15 cellular contexts compared by ENCODE assay signal in the genomic region with DNA sequence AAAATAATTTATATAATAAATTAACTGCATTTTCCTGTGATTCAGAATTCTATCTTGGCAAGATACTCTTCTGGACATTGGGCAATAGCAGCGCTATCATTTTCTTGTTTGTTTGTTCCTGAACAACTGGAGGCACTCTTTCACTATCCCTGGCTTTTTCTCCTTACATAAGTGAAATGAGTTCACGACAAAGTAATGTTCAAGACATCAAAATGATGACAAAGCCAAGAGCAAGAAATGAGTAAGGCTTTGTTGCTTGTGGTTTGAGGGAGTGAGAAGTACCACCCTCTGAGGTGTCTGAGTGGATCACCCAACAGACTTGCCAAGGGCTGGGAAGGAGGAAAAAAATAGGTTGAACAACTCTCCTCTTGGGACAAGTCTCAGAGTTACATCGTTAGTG.
DNase-seq lines count a peak whose midpoint lies in the region; ATAC-seq and TF ChIP-seq lines count a peak whose summit lies in the region.
"Had no signal": no experiment of that assay in that cellular context is flagged by ENCODE, and none has a peak within 500 bp of the region (broad histone marks: within the 10 kb centered on the region; RNA-seq: fewer than 3 reads in every experiment).

No MANE protein-coding gene starts in this region.

- DNase-seq in Daoy (ENCODE audit: low read depth) (peak; percentile 84), MG63 (peak; percentile 67), dermis microvascular lymphatic vessel endothelial cell (ENCODE audit: low read depth in 2 of 2) (peak; percentile 12 to 14), nephron progenitor cell (no peak), T-helper 2 cell (no peak), uterus (no peak), Calu3 (no peak)
- DNase-seq: activated CD8-positive, alpha-beta memory T cell treated with anti-CD3 and anti-CD28 coated beads, Interleukin-2, amount 10 ng/mL, durations not matched to agents 7 days and 5 days; activated naive CD8-positive, alpha-beta T cell treated with anti-CD3 and anti-CD28 coated beads, Interleukin-2, amount 10 ng/mL, durations not matched to agents 7 days and 5 days; NCI-H1436 treated with DMSO at 0.1 percent for 48 hours; NCI-H748 treated with DMSO at 0.1 percent for 48 hours; SHP77 treated with DMSO at 0.1 percent for 48 hours had no signal

- CTCF ChIA-PET in Calu3 (lab: Charles Lee), result no interaction called here

- H3K9me3 ChIP-seq in MG63 (no peaks in the 10 kb centered on the region; the same call in 1 of the 2 replicates), uterus (no peaks in the 10 kb centered on the region)
- H3K9me3 ChIP-seq: prostate gland had no signal

- BruUV-seq in Calu3 (replicated peaks; lab: Mats Ljungman, UMichigan), result no TSS peak

- no peak overlapping the region for H3K4me3 Mint-ChIP-seq in nephron progenitor cell
- no peak overlapping the region for H3K4me3 Mint-ChIP-seq in Calu3 (ENCODE audit: low read depth, unreplicated experiment)
- H3K4me3 Mint-ChIP-seq: activated CD8-positive, alpha-beta memory T cell treated with anti-CD3 and anti-CD28 coated beads, Interleukin-2, amount 10 ng/mL, durations not matched to agents 7 days and 5 days; activated naive CD8-positive, alpha-beta T cell treated with anti-CD3 and anti-CD28 coated beads, Interleukin-2, amount 10 ng/mL, durations not matched to agents 7 days and 5 days had no signal

- H3K27ac ChIP-seq in uterus, result no peak overlapping the region
- H3K27ac ChIP-seq: prostate gland, VCaP had no signal

- H3K4me1 Mint-ChIP-seq in nephron progenitor cell (peaks cover 15% of the 10 kb centered on the region), Calu3 (ENCODE audit: low read depth, unreplicated experiment) (peaks cover 16% of the 10 kb centered on the region)
- H3K4me1 Mint-ChIP-seq: activated CD8-positive, alpha-beta memory T cell treated with anti-CD3 and anti-CD28 coated beads, Interleukin-2, amount 10 ng/mL, durations not matched to agents 7 days and 5 days; activated naive CD8-positive, alpha-beta T cell treated with anti-CD3 and anti-CD28 coated beads, Interleukin-2, amount 10 ng/mL, durations not matched to agents 7 days and 5 days had no signal

- no peak for TF ChIP-seq POLR2A in uterus (IDR thresholded peaks at IDR 0.05)

- ATAC-seq in HG03159 (IDR thresholded peaks at IDR 0.05; ENCODE audit: unreplicated experiment), result no peak
- ATAC-seq: activated CD8-positive, alpha-beta memory T cell treated with anti-CD3 and anti-CD28 coated beads, Interleukin-2, amount 10 ng/mL, durations not matched to agents 7 days and 5 days had no signal

- H3K4me1 ChIP-seq in uterus, result no peaks in the 10 kb centered on the region
- H3K4me1 ChIP-seq: prostate gland had no signal

- intact Hi-C loops in uterus (cut with DNase I; ENCODE audit: low total_unique reads), result no loop called here
- intact Hi-C loops in Calu3 (cut with micrococcal nuclease; ENCODE audit: unreplicated experiment), result no loop called here

- H3K27me3 ChIP-seq in MG63, result no peaks in the 10 kb centered on the region
- no peaks in the 10 kb centered on the region for H3K27me3 ChIP-seq in uterus

- H3K36me3 Mint-ChIP-seq in nephron progenitor cell (ENCODE audit: low read depth), result no peaks in the 10 kb centered on the region
- H3K36me3 Mint-ChIP-seq in Calu3 (ENCODE audit: insufficient read depth, unreplicated experiment), result no peaks in the 10 kb centered on the region
- H3K36me3 Mint-ChIP-seq: activated CD8-positive, alpha-beta memory T cell treated with anti-CD3 and anti-CD28 coated beads, Interleukin-2, amount 10 ng/mL, durations not matched to agents 7 days and 5 days; activated naive CD8-positive, alpha-beta T cell treated with anti-CD3 and anti-CD28 coated beads, Interleukin-2, amount 10 ng/mL, durations not matched to agents 7 days and 5 days had no signal

- H3K27ac Mint-ChIP-seq in nephron progenitor cell (peak overlapping the region; percentile 30), Calu3 (ENCODE audit: unreplicated experiment) (no peak overlapping the region)
- H3K27ac Mint-ChIP-seq: activated CD8-positive, alpha-beta memory T cell treated with anti-CD3 and anti-CD28 coated beads, Interleukin-2, amount 10 ng/mL, durations not matched to agents 7 days and 5 days; activated naive CD8-positive, alpha-beta T cell treated with anti-CD3 and anti-CD28 coated beads, Interleukin-2, amount 10 ng/mL, durations not matched to agents 7 days and 5 days had no signal

- H3K27me3 Mint-ChIP-seq in nephron progenitor cell (ENCODE audit: low read depth, poor library complexity), result no peaks in the 10 kb centered on the region
- H3K27me3 Mint-ChIP-seq in Calu3 (ENCODE audit: unreplicated experiment), result no peaks in the 10 kb centered on the region
- H3K27me3 Mint-ChIP-seq: activated CD8-positive, alpha-beta memory T cell treated with anti-CD3 and anti-CD28 coated beads, Interleukin-2, amount 10 ng/mL, durations not matched to agents 7 days and 5 days; activated naive CD8-positive, alpha-beta T cell treated with anti-CD3 and anti-CD28 coated beads, Interleukin-2, amount 10 ng/mL, durations not matched to agents 7 days and 5 days had no signal

- no peak for TF ChIP-seq CTCF in nephron progenitor cell (IDR thresholded peaks at IDR 0.05)
- no peak for TF ChIP-seq CTCF in uterus (IDR thresholded peaks at IDR 0.05)
- no peak for TF ChIP-seq CTCF in Calu3 (IDR thresholded peaks at IDR 0.05; ENCODE audit: unreplicated experiment)

- H3K36me3 ChIP-seq in MG63 (no peaks in the 10 kb centered on the region), uterus (no peaks in the 10 kb centered on the region)
- H3K36me3 ChIP-seq: prostate gland had no signal

- H3K9me3 Mint-ChIP-seq in nephron progenitor cell (peaks cover 3% of the 10 kb centered on the region), Calu3 (ENCODE audit: low read depth, unreplicated experiment) (peaks cover 4% of the 10 kb centered on the region)

- no peak overlapping the region for H3K4me3 ChIP-seq in MG63
- no peak overlapping the region for H3K4me3 ChIP-seq in uterus
- H3K4me3 ChIP-seq: prostate gland had no signal

Comparison
In these comparisons a context has a peak if more than half of its experiments do, and no peak if none do; other contexts are left out.
1. DNase-seq: peak in Daoy (single experiment), MG63 (single experiment) and dermis microvascular lymphatic vessel endothelial cell (2 of 2); none in nephron progenitor cell (single experiment), T-helper 2 cell (0 of 5), uterus (0 of 2) and Calu3 (single experiment).